In the genomic region with DNA sequence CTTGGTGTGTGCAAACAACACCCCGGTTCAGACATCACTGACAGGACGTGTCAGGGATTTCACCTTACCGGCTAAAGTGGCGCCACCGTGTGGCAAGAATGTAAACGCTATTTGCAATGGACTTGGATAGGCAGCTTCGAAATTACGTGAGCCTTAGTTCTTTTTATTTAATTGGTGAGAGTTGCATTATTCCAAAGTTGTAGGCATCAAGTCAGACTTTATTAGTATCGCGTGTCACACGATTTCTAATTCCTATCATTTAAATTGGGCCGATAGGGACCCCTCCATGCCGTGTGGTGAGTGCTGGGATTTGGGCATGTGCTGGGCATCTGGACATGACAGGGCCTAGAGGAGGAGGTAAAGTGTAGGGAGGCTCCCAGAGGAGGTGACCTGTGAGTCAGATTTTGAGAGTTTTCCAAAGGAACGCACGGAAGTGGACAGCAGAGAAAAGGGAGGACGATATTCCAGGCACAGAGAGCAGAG, we compare ENCODE assay signal across 8 cellular contexts. TPM values are rescaled to one million over a fixed set of nuclear protein-coding genes. Genes with fewer than 3 reads are reported as not detected.
DNase-seq lines count a peak whose midpoint lies in the region; FAIRE-seq and TF ChIP-seq lines count a peak whose summit lies in the region.

No MANE protein-coding gene starts in this region.

- H3K4me1 ChIP-seq in mammary epithelial cell (ENCODE audit: insufficient read depth, low read length): no peaks in the 10 kb centered on the region

- 24% methylated on average over 16 of the region's 16 CpGs for WGBS in mammary epithelial cell (ENCODE audit: low coverage, missing lambda C conversion rate)

- H3K27me3 ChIP-seq in WERI-Rb-1 (ENCODE audit: insufficient read depth, low read depth, severe bottlenecking): no peaks in the 10 kb centered on the region
- H3K27me3 ChIP-seq in mammary epithelial cell (ENCODE audit: insufficient read depth, low read length): no peaks in the 10 kb centered on the region

- BruUV-seq in mammary epithelial cell (replicated peaks; lab: Mats Ljungman, UMichigan): no TSS peak

- intact Hi-C loops in mammary epithelial cell (cut with micrococcal nuclease): loop anchor here (5.0 kb wide), 3 partner anchors 165 to 355 kb away; partner anchors contain the start of gene SCP2

- no peaks in the 10 kb centered on the region for H3K79me2 ChIP-seq in mammary epithelial cell (ENCODE audit: insufficient read depth, low read length)

- DNase-seq in activated gamma-delta T cell treated with Interleukin-2 at 50 U/mL for 16 hours (peak; percentile 85), activated gamma-delta T cell (lab: John Stamatoyannopoulos, UW) (no peak), NCI-H2081 treated with DMSO at 0.1 percent for 48 hours (lab: John Stamatoyannopoulos, UW) (peak; percentile 69), WERI-Rb-1 (peak; percentile 86), mammary epithelial cell (peak; percentile 51), mesenteric fat pad (ENCODE audit: low spot score) (no peak)
- DNase-seq in stimulated activated CD4-positive, alpha-beta T cell treated with anti-CD3 and anti-CD28 coated beads, Interleukin-1b, Interleukin-23, amount 100 ng/mL, for 1 hour (ENCODE audit: low read depth in 2 of 2): peak; percentile 40 to 71

- dilution Hi-C loops in mammary epithelial cell (cut with HindIII; ENCODE audit: low sequenced_read_pairs): no loop called here

- TF ChIP-seq CTCF in WERI-Rb-1 (IDR thresholded peaks at IDR 0.05; ENCODE audit: low read depth, low read length) (peak; percentile 73), mammary epithelial cell (conservative IDR thresholded peaks at IDR 0.05 in 1 of 2, IDR thresholded peaks at IDR 0.05 in 1 of 2; ENCODE audit: extremely low read depth in 1 of 2, insufficient read depth in 1 of 2, low read depth in 1 of 2, low read length in 2 of 2) (peak; percentile 86 to 91)

- H2AFZ ChIP-seq in mammary epithelial cell (ENCODE audit: low read depth, low read length): peak overlapping the region; percentile 14

- H3K36me3 ChIP-seq in WERI-Rb-1 (no peaks in the 10 kb centered on the region), mammary epithelial cell (ENCODE audit: insufficient read depth, low read length) (no peaks in the 10 kb centered on the region)

- in situ Hi-C loops in mammary epithelial cell (cut with MboI; ENCODE audit: low sequenced_read_pairs in 2 of 2): loop anchor here (10.0 to 25.0 kb wide), 3 partner anchors 245 to 477 kb away; partner anchors contain the start of genes ECHDC2 (in 1 of the 2) and SCP2 (in 1 of the 2)

- CTCF ChIA-PET in mammary epithelial cell (lab: Charles Lee; ENCODE audit: low non-redundant PET): interaction anchor here (0.6 to 0.7 kb wide), 2 partner anchors 261 to 438 kb away, joined by 3 to 7 read pairs; partner anchors contain the start of gene ECHDC2

- H3K9ac ChIP-seq in mammary epithelial cell (ENCODE audit: insufficient read depth, low read length): no peak overlapping the region

- H3K9me3 ChIP-seq in WERI-Rb-1 (ENCODE audit: severe bottlenecking): no peaks in the 10 kb centered on the region
- H3K9me3 ChIP-seq in mammary epithelial cell (replicated peaks; ENCODE audit: insufficient read depth, low read length): no peaks in the 10 kb centered on the region

- H3K27ac ChIP-seq in WERI-Rb-1 (peak overlapping the region; percentile 63), mammary epithelial cell (ENCODE audit: insufficient read depth, low read depth, low read length) (no peak overlapping the region)

- no peak overlapping the region for H3K4me2 ChIP-seq in mammary epithelial cell (ENCODE audit: insufficient read depth, low read depth, low read length)

- no peaks in the 10 kb centered on the region for H4K20me1 ChIP-seq in mammary epithelial cell (ENCODE audit: insufficient read depth, low read length)

- H3K4me3 ChIP-seq in WERI-Rb-1 (ENCODE audit: low read depth, low read length) (no peak overlapping the region), mammary epithelial cell (replicated peaks in 1 of 3; ENCODE audit: insufficient read depth in 1 of 3, low read depth in 2 of 3, low read length in 3 of 3) (no peak overlapping the region)

- peak; percentile 84 for FAIRE-seq in islet of Langerhans (lab: Jason Lieb, UNC)

RNA-seq across cellular contexts. Expression of gene CPT2, which starts 14.5 kb away (rescaled TPM):
- total RNA-seq in mammary epithelial cell (10 to 100 TPM; 21.2 to 28.0 TPM), mesenteric fat pad (17.5 TPM)
- 25.2 TPM for polyA plus RNA-seq in mammary epithelial cell
- 12.6 TPM for polyA minus RNA-seq in mammary epithelial cell

RNA-seq across cellular contexts. Expression of gene CZIB, which starts 38.3 kb away (rescaled TPM):
- total RNA-seq in mammary epithelial cell: 10 to 100 TPM; 24.8 to 30.2 TPM
- 38.6 TPM for polyA plus RNA-seq in mammary epithelial cell
- polyA minus RNA-seq in mammary epithelial cell: 2.4 TPM
- 48.2 TPM for total RNA-seq in mesenteric fat pad

RNA-seq across cellular contexts. Expression of gene SLC1A7, which starts 39.7 kb away (rescaled TPM):
- total RNA-seq in mammary epithelial cell (not detected), mesenteric fat pad (0.42 TPM)
- not detected for polyA plus RNA-seq in mammary epithelial cell
- not detected for polyA minus RNA-seq in mammary epithelial cell

RNA-seq across cellular contexts. Expression of gene MAGOH, which starts 56.2 kb away (rescaled TPM):
- 10 to 100 TPM; 15.8 to 43.8 TPM for total RNA-seq in mammary epithelial cell
- polyA plus RNA-seq in mammary epithelial cell: 17.8 TPM
- polyA minus RNA-seq in mammary epithelial cell: 57.4 TPM
- total RNA-seq in mesenteric fat pad: 35.7 TPM

Comparison
In these comparisons a context has a peak if more than half of its experiments do, and no peak if none do; other contexts are left out.
1. DNase-seq: peak in activated gamma-delta T cell treated with Interleukin-2 at 50 U/mL for 16 hours (single experiment), NCI-H2081 treated with DMSO at 0.1 percent for 48 hours (single experiment), WERI-Rb-1 (single experiment), mammary epithelial cell (single experiment) and stimulated activated CD4-positive, alpha-beta T cell treated with anti-CD3 and anti-CD28 coated beads, Interleukin-1b, Interleukin-23, amount 100 ng/mL, for 1 hour (2 of 2); none in activated gamma-delta T cell (single experiment) and mesenteric fat pad (single experiment).